ENCODE assay signal across 16 cellular contexts in the genomic region with DNA sequence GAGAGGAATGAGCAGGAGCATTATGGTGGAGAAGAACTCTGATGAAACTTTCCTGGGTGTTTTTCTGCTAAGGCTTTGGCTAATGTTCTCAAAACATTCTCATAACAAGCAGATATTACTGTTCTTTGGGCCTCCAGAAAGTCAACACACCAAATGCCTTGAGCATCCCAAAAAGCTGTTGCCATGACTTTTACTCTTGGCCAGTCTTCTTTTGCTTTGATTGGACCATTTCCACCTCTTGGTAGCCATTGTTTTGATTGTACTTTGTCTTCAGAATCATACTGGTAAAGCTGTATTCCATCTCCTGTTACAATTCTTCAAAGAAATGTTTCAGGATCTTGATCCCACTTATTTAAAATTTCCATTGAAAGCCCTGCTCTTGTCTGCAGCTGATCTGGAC.
A peak's percentile ranks its signal among the peaks of the same experiment; 100 is the strongest.
DNase-seq lines count a peak whose midpoint lies in the region; ATAC-seq, FAIRE-seq and TF ChIP-seq lines count a peak whose summit lies in the region.
"Had no signal": no experiment of that assay in that cellular context is flagged by ENCODE, and none has a peak within 500 bp of the region (broad histone marks: within the 10 kb centered on the region; RNA-seq: fewer than 3 reads in every experiment).

No MANE protein-coding gene starts in this region.

- H4K20me1 ChIP-seq in astrocyte (ENCODE audit: insufficient read depth, low read length): no peaks in the 10 kb centered on the region
- H4K20me1 ChIP-seq: BLaER1 had no signal

- CTCF ChIA-PET in naive thymus-derived CD4-positive, alpha-beta T cell (lab: Charles Lee): no interaction called here
- CTCF ChIA-PET in CD8-positive, alpha-beta memory T cell (lab: Charles Lee): no interaction called here

- H3K9me3 Mint-ChIP-seq in astrocyte (ENCODE audit: unreplicated experiment): no peaks in the 10 kb centered on the region
- peaks cover 0 to 9% (median 3%) of the 10 kb centered on the region in 11 donors for H3K9me3 Mint-ChIP-seq in naive thymus-derived CD4-positive, alpha-beta T cell
- no peaks in the 10 kb centered on the region for H3K9me3 Mint-ChIP-seq in stimulated activated effector memory CD8-positive, alpha-beta T cell treated with anti-CD3 and anti-CD28 coated beads, Interleukin-12 subunit alpha, Interleukin-12 subunit beta, amount 100 ng/mL, for 72 hours
- no peaks in the 10 kb centered on the region for H3K9me3 Mint-ChIP-seq in CD8-positive, alpha-beta memory T cell

- FAIRE-seq in astrocyte (lab: Jason Lieb, UNC) (no peak), small intestine (lab: Jason Lieb, UNC) (no peak)
- FAIRE-seq: GM18507, H54 had no signal

- intact Hi-C loops in naive thymus-derived CD4-positive, alpha-beta T cell (cut with micrococcal nuclease): no loop called here

- peak; percentile 15 for DNase-seq in astrocyte (ENCODE audit: low read depth)
- peak; percentile 22 for DNase-seq in choroid plexus epithelial cell (ENCODE audit: low read depth)
- no peak for DNase-seq in naive thymus-derived CD4-positive, alpha-beta T cell
- DNase-seq in stimulated activated effector memory CD8-positive, alpha-beta T cell treated with anti-CD3 and anti-CD28 coated beads, Interleukin-12 subunit alpha, Interleukin-12 subunit beta, amount 100 ng/mL, for 72 hours (ENCODE audit: low spot score in 2 of 2): no peak
- no peak for DNase-seq in retina
- DNase-seq in small intestine: no peak
- no peak for DNase-seq in CD8-positive, alpha-beta memory T cell
- DNase-seq: AML-193, DMS53, GM23248 had no signal

- H3K27me3 Mint-ChIP-seq in astrocyte (ENCODE audit: low read depth, unreplicated experiment): no peaks in the 10 kb centered on the region
- H3K27me3 Mint-ChIP-seq in naive thymus-derived CD4-positive, alpha-beta T cell: no peaks in the 10 kb centered on the region
- H3K27me3 Mint-ChIP-seq in CD8-positive, alpha-beta memory T cell: no peaks in the 10 kb centered on the region

- H3K27ac Mint-ChIP-seq in astrocyte (ENCODE audit: unreplicated experiment): no peak overlapping the region
- H3K27ac Mint-ChIP-seq in naive thymus-derived CD4-positive, alpha-beta T cell: peak overlapping the region in 5 of 9 donors; percentile 22 to 75 (median 59)
- peak overlapping the region; percentile 66 for H3K27ac Mint-ChIP-seq in stimulated activated effector memory CD8-positive, alpha-beta T cell treated with anti-CD3 and anti-CD28 coated beads, Interleukin-12 subunit alpha, Interleukin-12 subunit beta, amount 100 ng/mL, for 72 hours
- no peak overlapping the region for H3K27ac Mint-ChIP-seq in CD8-positive, alpha-beta memory T cell

- H3K4me1 ChIP-seq in astrocyte (ENCODE audit: insufficient read depth, low read length) (peaks cover 15% of the 10 kb centered on the region), small intestine (ENCODE audit: control insufficient read depth in 2 of 2, insufficient read depth in 1 of 2, low read depth in 1 of 2, low read length in 1 of 2) (no peaks in the 10 kb centered on the region)
- H3K4me1 ChIP-seq in naive thymus-derived CD4-positive, alpha-beta T cell (ENCODE audit: control insufficient read depth in 2 of 2, insufficient read depth in 2 of 2, low read length in 2 of 2): no peaks in the 10 kb centered on the region
- H3K4me1 ChIP-seq in CD8-positive, alpha-beta memory T cell (ENCODE audit: insufficient read depth, low read length): no peaks in the 10 kb centered on the region
- H3K4me1 ChIP-seq: BLaER1 had no signal

- H3K4me3 Mint-ChIP-seq in astrocyte (ENCODE audit: unreplicated experiment): no peak overlapping the region
- no peak overlapping the region for H3K4me3 Mint-ChIP-seq in naive thymus-derived CD4-positive, alpha-beta T cell
- H3K4me3 Mint-ChIP-seq in stimulated activated effector memory CD8-positive, alpha-beta T cell treated with anti-CD3 and anti-CD28 coated beads, Interleukin-12 subunit alpha, Interleukin-12 subunit beta, amount 100 ng/mL, for 72 hours: no peak overlapping the region
- no peak overlapping the region for H3K4me3 Mint-ChIP-seq in CD8-positive, alpha-beta memory T cell

- no peak overlapping the region for H2AFZ ChIP-seq in astrocyte (ENCODE audit: low read depth, low read length)
- H2AFZ ChIP-seq: GM23248 had no signal

- no peak overlapping the region for H3K9ac ChIP-seq in astrocyte (ENCODE audit: low read length)
- H3K9ac ChIP-seq: BLaER1, GM23248 had no signal

- H3K27ac ChIP-seq in astrocyte (ENCODE audit: low read depth, low read length) (no peak overlapping the region), small intestine (ENCODE audit: low read depth in 1 of 2, low read length in 1 of 2) (no peak overlapping the region)
- no peak overlapping the region for H3K27ac ChIP-seq in naive thymus-derived CD4-positive, alpha-beta T cell (ENCODE audit: low read depth, low read length)
- H3K27ac ChIP-seq in CD8-positive, alpha-beta memory T cell (ENCODE audit: low read depth, low read length): no peak overlapping the region
- H3K27ac ChIP-seq: BLaER1, GM23248, HL-60 had no signal

- H3K79me2 ChIP-seq in astrocyte (ENCODE audit: insufficient read depth, low read length): no peaks in the 10 kb centered on the region

- H3K27me3 ChIP-seq in astrocyte (ENCODE audit: insufficient read depth, low read length) (no peaks in the 10 kb centered on the region), small intestine (ENCODE audit: control insufficient read depth in 2 of 2, insufficient read depth in 2 of 2, low read length in 2 of 2) (no peaks in the 10 kb centered on the region)
- no peaks in the 10 kb centered on the region for H3K27me3 ChIP-seq in naive thymus-derived CD4-positive, alpha-beta T cell (ENCODE audit: control insufficient read depth in 2 of 2, insufficient read depth in 2 of 2, low read length in 2 of 2)
- no peaks in the 10 kb centered on the region for H3K27me3 ChIP-seq in CD8-positive, alpha-beta memory T cell (ENCODE audit: insufficient read depth, low read length, poor library complexity, severe bottlenecking)
- H3K27me3 ChIP-seq: BLaER1 had no signal

- peaks cover 29% of the 10 kb centered on the region for H3K4me1 Mint-ChIP-seq in astrocyte (ENCODE audit: low read depth, unreplicated experiment)
- H3K4me1 Mint-ChIP-seq in naive thymus-derived CD4-positive, alpha-beta T cell: peaks cover 4 to 35% (median 23%) of the 10 kb centered on the region in 7 donors
- peaks cover 6% of the 10 kb centered on the region for H3K4me1 Mint-ChIP-seq in stimulated activated effector memory CD8-positive, alpha-beta T cell treated with anti-CD3 and anti-CD28 coated beads, Interleukin-12 subunit alpha, Interleukin-12 subunit beta, amount 100 ng/mL, for 72 hours
- peaks cover 19 to 33% (median 23%) of the 10 kb centered on the region in 3 donors for H3K4me1 Mint-ChIP-seq in CD8-positive, alpha-beta memory T cell

- H3K36me3 ChIP-seq in astrocyte (ENCODE audit: insufficient read depth, low read length) (peaks cover 5% of the 10 kb centered on the region), small intestine (ENCODE audit: control insufficient read depth in 2 of 2, insufficient read depth in 2 of 2, low read length in 2 of 2) (peaks cover 8 to 12% of the 10 kb centered on the region in 2 donors)
- H3K36me3 ChIP-seq in naive thymus-derived CD4-positive, alpha-beta T cell (ENCODE audit: control insufficient read depth in 2 of 3, insufficient read depth in 3 of 3, low read length in 3 of 3): peaks cover 8 to 21% (median 13%) of the 10 kb centered on the region in 3 experiments
- H3K36me3 ChIP-seq in CD8-positive, alpha-beta memory T cell (ENCODE audit: insufficient read depth, low read length): no peaks in the 10 kb centered on the region

- H3K9me3 ChIP-seq in astrocyte (ENCODE audit: insufficient read depth, low read depth, low read length) (no peaks in the 10 kb centered on the region), small intestine (ENCODE audit: control insufficient read depth, low read depth) (no peaks in the 10 kb centered on the region)
- H3K9me3 ChIP-seq in naive thymus-derived CD4-positive, alpha-beta T cell (ENCODE audit: control insufficient read depth in 2 of 3, low read length in 3 of 3): no peaks in the 10 kb centered on the region
- H3K9me3 ChIP-seq in CD8-positive, alpha-beta memory T cell (ENCODE audit: low read length): no peaks in the 10 kb centered on the region

- no peak overlapping the region for H3K4me3 ChIP-seq in astrocyte (ENCODE audit: insufficient read depth, low read depth, low read length)
- H3K4me3 ChIP-seq in choroid plexus epithelial cell (ENCODE audit: low read depth, low read length): no peak overlapping the region
- H3K4me3 ChIP-seq in naive thymus-derived CD4-positive, alpha-beta T cell (ENCODE audit: low read length): no peak overlapping the region
- H3K4me3 ChIP-seq in small intestine (ENCODE audit: low read depth in 1 of 2, low read length in 2 of 2): no peak overlapping the region
- no peak overlapping the region for H3K4me3 ChIP-seq in CD8-positive, alpha-beta memory T cell (ENCODE audit: low read length)
- H3K4me3 ChIP-seq: BLaER1, GM23248 had no signal

- H3K4me2 ChIP-seq in astrocyte (ENCODE audit: low read length): no peak overlapping the region
- H3K4me2 ChIP-seq: BLaER1 had no signal

- TF ChIP-seq CTCF in astrocyte (IDR thresholded peaks at IDR 0.05; ENCODE audit: insufficient read depth, low read depth, low read length) (no peak), choroid plexus epithelial cell (conservative IDR thresholded peaks at IDR 0.05; ENCODE audit: low read depth, low read length) (no peak)

- no peak for ATAC-seq in naive thymus-derived CD4-positive, alpha-beta T cell
- no peak for ATAC-seq in stimulated activated effector memory CD8-positive, alpha-beta T cell treated with anti-CD3 and anti-CD28 coated beads, Interleukin-12 subunit alpha, Interleukin-12 subunit beta, amount 100 ng/mL, for 72 hours
- ATAC-seq in GM21447 (IDR thresholded peaks at IDR 0.05; ENCODE audit: unreplicated experiment): no peak
- ATAC-seq: HCT116 had no signal

- peaks cover 3% of the 10 kb centered on the region for H3K36me3 Mint-ChIP-seq in astrocyte (ENCODE audit: low read depth, unreplicated experiment)
- peaks cover 24 to 80% (median 68%) of the 10 kb centered on the region in 5 donors for H3K36me3 Mint-ChIP-seq in naive thymus-derived CD4-positive, alpha-beta T cell
- H3K36me3 Mint-ChIP-seq in stimulated activated effector memory CD8-positive, alpha-beta T cell treated with anti-CD3 and anti-CD28 coated beads, Interleukin-12 subunit alpha, Interleukin-12 subunit beta, amount 100 ng/mL, for 72 hours: peaks cover 38% of the 10 kb centered on the region
- peaks cover 22 to 65% (median 32%) of the 10 kb centered on the region in 3 donors for H3K36me3 Mint-ChIP-seq in CD8-positive, alpha-beta memory T cell

- POLR2A ChIA-PET in naive thymus-derived CD4-positive, alpha-beta T cell (lab: Charles Lee): interaction anchor here (0.6 kb wide), 1 partner anchor 32 kb away, joined by 3 read pairs; no protein-coding TSS in a partner anchor
- POLR2A ChIA-PET in CD8-positive, alpha-beta memory T cell (lab: Charles Lee): no interaction called here

Comparison
In these comparisons a context has a peak if more than half of its experiments do, and no peak if none do; other contexts are left out.
1. DNase-seq: peak in astrocyte (single experiment) and choroid plexus epithelial cell (single experiment); none in naive thymus-derived CD4-positive, alpha-beta T cell (0 of 9), stimulated activated effector memory CD8-positive, alpha-beta T cell treated with anti-CD3 and anti-CD28 coated beads, Interleukin-12 subunit alpha, Interleukin-12 subunit beta, amount 100 ng/mL, for 72 hours (0 of 2), retina (single experiment), small intestine (single experiment) and CD8-positive, alpha-beta memory T cell (0 of 5).
2. H3K27ac Mint-ChIP-seq: peak in naive thymus-derived CD4-positive, alpha-beta T cell (5 of 9) and stimulated activated effector memory CD8-positive, alpha-beta T cell treated with anti-CD3 and anti-CD28 coated beads, Interleukin-12 subunit alpha, Interleukin-12 subunit beta, amount 100 ng/mL, for 72 hours (single experiment); none in astrocyte (single experiment) and CD8-positive, alpha-beta memory T cell (0 of 8).